In the genomic region with DNA sequence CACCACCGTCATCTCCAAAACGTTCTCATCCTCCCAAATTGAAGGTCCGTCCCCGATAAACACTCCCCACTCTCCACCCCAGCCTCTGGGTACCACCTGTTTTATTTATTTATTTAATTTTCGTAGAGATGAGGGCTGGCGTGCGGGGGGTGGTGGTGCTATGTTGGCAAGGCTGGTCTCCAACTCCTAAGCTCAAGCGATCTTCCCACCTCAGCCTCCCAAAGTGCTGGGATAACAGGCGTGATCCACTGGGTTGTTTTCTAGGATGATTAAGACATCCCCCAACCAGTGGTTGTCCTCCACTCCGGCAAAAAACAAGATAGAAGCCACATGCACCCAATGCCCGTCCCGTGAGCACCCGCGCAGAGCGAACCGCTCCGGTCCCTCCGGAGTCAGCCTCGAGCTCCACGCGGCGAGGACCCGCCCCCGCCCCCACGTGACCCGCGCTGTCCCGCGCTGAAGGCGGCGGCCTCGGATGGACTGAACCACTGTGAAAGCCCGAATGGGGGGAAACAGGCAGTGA, we compare ENCODE assay signal across 1 cellular context.
TF ChIP-seq lines count a peak whose summit lies in the region.

No MANE protein-coding gene starts in this region.

TF ChIP-seq in K562, 482 proteins besides CTCF, POLR2A, EP300 and RAD21 (continued from another document and continues in another):
- TF ChIP-seq, protein P1, sequence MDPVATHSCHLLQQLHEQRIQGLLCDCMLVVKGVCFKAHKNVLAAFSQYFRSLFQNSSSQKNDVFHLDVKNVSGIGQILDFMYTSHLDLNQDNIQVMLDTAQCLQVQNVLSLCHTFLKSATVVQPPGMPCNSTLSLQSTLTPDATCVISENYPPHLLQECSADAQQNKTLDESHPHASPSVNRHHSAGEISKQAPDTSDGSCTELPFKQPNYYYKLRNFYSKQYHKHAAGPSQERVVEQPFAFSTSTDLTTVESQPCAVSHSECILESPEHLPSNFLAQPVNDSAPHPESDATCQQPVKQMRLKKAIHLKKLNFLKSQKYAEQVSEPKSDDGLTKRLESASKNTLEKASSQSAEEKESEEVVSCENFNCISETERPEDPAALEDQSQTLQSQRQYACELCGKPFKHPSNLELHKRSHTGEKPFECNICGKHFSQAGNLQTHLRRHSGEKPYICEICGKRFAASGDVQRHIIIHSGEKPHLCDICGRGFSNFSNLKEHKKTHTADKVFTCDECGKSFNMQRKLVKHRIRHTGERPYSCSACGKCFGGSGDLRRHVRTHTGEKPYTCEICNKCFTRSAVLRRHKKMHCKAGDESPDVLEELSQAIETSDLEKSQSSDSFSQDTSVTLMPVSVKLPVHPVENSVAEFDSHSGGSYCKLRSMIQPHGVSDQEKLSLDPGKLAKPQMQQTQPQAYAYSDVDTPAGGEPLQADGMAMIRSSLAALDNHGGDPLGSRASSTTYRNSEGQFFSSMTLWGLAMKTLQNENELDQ (CRISPR knock-in tag; IDR thresholded peaks at IDR 0.05; ENCODE audit: borderline replicate concordance) = peak; percentile 94; the same call in 1 of the 2 replicates
- TF ChIP-seq, protein P2, sequence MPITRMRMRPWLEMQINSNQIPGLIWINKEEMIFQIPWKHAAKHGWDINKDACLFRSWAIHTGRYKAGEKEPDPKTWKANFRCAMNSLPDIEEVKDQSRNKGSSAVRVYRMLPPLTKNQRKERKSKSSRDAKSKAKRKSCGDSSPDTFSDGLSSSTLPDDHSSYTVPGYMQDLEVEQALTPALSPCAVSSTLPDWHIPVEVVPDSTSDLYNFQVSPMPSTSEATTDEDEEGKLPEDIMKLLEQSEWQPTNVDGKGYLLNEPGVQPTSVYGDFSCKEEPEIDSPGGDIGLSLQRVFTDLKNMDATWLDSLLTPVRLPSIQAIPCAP (CRISPR knock-in tag; IDR thresholded peaks at IDR 0.05; ENCODE audit: borderline replicate concordance) = peak; percentile 96
- TF ChIP-seq PHB2 (IDR thresholded peaks at IDR 0.05; ENCODE audit: low read depth) (no peak), POU5F1 (IDR thresholded peaks at IDR 0.05; ENCODE audit: borderline replicate concordance, low read depth, low read length, partially characterized antibody) (no peak), PTTG1 (tag; IDR thresholded peaks at IDR 0.05; ENCODE audit: low read depth) (no peak), BCOR (IDR thresholded peaks at IDR 0.05) (no peak), CXXC5 (CRISPR knock-in tag; IDR thresholded peaks at IDR 0.05) (peak; percentile 93), DNMT1 (IDR thresholded peaks at IDR 0.05) (no peak), MEF2A (IDR thresholded peaks at IDR 0.05; ENCODE audit: control insufficient read depth, low read depth, low read length) (no peak), L3MBTL2 (IDR thresholded peaks at IDR 0.05) (peak; percentile 100), SIN3A (IDR thresholded peaks at IDR 0.05; ENCODE audit: borderline replicate concordance in 2 of 2, control insufficient read depth in 1 of 2, low read depth in 2 of 2, low read length in 2 of 2) (peak; percentile 31 to 84; a peak in 1 of 4 replicates), KLF13 (tag; IDR thresholded peaks at IDR 0.05; ENCODE audit: borderline replicate concordance, low read depth) (peak; percentile 95), GATAD2A (IDR thresholded peaks at IDR 0.05) (peak; percentile 86), CBFA2T2 (conservative IDR thresholded peaks at IDR 0.05) (peak; percentile 82), RB1 (IDR thresholded peaks at IDR 0.05; ENCODE audit: low read depth) (peak; percentile 78; the same call in 1 of the 2 replicates), SMARCA4 (IDR thresholded peaks at IDR 0.05) (no peak), SNRNP70 (optimal IDR thresholded peaks at IDR 0.05; ENCODE audit: low read depth, low read length) (no peak), ZNF766 (CRISPR knock-in tag; conservative IDR thresholded peaks at IDR 0.05) (peak; percentile 81; the same call in 1 of the 2 replicates), HDAC8 (tag; IDR thresholded peaks at IDR 0.05) (peak; percentile 75; the same call in 1 of the 2 replicates), STAG1 (CRISPR knock-in tag; IDR thresholded peaks at IDR 0.05; ENCODE audit: borderline replicate concordance) (no peak), NFYB (IDR thresholded peaks at IDR 0.05; ENCODE audit: extremely low read depth, insufficient read length) (no peak), RCOR1 (IDR thresholded peaks at IDR 0.05; ENCODE audit: borderline replicate concordance in 1 of 2, low read depth in 2 of 2, low read length in 2 of 2) (peak in 1 of 2 experiments; percentile 47; a peak in 1 of 4 replicates), RBBP5 (IDR thresholded peaks at IDR 0.05; ENCODE audit: borderline replicate concordance, insufficient read depth, low read length, poor library complexity, severe bottlenecking) (peak; percentile 45), HDAC6 (IDR thresholded peaks at IDR 0.05; ENCODE audit: low read depth, low read length) (no peak)
- TF ChIP-seq, protein P3, sequence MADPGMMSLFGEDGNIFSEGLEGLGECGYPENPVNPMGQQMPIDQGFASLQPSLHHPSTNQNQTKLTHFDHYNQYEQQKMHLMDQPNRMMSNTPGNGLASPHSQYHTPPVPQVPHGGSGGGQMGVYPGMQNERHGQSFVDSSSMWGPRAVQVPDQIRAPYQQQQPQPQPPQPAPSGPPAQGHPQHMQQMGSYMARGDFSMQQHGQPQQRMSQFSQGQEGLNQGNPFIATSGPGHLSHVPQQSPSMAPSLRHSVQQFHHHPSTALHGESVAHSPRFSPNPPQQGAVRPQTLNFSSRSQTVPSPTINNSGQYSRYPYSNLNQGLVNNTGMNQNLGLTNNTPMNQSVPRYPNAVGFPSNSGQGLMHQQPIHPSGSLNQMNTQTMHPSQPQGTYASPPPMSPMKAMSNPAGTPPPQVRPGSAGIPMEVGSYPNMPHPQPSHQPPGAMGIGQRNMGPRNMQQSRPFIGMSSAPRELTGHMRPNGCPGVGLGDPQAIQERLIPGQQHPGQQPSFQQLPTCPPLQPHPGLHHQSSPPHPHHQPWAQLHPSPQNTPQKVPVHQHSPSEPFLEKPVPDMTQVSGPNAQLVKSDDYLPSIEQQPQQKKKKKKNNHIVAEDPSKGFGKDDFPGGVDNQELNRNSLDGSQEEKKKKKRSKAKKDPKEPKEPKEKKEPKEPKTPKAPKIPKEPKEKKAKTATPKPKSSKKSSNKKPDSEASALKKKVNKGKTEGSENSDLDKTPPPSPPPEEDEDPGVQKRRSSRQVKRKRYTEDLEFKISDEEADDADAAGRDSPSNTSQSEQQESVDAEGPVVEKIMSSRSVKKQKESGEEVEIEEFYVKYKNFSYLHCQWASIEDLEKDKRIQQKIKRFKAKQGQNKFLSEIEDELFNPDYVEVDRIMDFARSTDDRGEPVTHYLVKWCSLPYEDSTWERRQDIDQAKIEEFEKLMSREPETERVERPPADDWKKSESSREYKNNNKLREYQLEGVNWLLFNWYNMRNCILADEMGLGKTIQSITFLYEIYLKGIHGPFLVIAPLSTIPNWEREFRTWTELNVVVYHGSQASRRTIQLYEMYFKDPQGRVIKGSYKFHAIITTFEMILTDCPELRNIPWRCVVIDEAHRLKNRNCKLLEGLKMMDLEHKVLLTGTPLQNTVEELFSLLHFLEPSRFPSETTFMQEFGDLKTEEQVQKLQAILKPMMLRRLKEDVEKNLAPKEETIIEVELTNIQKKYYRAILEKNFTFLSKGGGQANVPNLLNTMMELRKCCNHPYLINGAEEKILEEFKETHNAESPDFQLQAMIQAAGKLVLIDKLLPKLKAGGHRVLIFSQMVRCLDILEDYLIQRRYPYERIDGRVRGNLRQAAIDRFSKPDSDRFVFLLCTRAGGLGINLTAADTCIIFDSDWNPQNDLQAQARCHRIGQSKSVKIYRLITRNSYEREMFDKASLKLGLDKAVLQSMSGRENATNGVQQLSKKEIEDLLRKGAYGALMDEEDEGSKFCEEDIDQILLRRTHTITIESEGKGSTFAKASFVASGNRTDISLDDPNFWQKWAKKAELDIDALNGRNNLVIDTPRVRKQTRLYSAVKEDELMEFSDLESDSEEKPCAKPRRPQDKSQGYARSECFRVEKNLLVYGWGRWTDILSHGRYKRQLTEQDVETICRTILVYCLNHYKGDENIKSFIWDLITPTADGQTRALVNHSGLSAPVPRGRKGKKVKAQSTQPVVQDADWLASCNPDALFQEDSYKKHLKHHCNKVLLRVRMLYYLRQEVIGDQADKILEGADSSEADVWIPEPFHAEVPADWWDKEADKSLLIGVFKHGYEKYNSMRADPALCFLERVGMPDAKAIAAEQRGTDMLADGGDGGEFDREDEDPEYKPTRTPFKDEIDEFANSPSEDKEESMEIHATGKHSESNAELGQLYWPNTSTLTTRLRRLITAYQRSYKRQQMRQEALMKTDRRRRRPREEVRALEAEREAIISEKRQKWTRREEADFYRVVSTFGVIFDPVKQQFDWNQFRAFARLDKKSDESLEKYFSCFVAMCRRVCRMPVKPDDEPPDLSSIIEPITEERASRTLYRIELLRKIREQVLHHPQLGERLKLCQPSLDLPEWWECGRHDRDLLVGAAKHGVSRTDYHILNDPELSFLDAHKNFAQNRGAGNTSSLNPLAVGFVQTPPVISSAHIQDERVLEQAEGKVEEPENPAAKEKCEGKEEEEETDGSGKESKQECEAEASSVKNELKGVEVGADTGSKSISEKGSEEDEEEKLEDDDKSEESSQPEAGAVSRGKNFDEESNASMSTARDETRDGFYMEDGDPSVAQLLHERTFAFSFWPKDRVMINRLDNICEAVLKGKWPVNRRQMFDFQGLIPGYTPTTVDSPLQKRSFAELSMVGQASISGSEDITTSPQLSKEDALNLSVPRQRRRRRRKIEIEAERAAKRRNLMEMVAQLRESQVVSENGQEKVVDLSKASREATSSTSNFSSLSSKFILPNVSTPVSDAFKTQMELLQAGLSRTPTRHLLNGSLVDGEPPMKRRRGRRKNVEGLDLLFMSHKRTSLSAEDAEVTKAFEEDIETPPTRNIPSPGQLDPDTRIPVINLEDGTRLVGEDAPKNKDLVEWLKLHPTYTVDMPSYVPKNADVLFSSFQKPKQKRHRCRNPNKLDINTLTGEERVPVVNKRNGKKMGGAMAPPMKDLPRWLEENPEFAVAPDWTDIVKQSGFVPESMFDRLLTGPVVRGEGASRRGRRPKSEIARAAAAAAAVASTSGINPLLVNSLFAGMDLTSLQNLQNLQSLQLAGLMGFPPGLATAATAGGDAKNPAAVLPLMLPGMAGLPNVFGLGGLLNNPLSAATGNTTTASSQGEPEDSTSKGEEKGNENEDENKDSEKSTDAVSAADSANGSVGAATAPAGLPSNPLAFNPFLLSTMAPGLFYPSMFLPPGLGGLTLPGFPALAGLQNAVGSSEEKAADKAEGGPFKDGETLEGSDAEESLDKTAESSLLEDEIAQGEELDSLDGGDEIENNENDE (IDR thresholded peaks at IDR 0.05; ENCODE audit: low read depth, low read length) = no peak
- TF ChIP-seq, protein P4, sequence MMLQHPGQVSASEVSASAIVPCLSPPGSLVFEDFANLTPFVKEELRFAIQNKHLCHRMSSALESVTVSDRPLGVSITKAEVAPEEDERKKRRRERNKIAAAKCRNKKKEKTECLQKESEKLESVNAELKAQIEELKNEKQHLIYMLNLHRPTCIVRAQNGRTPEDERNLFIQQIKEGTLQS (IDR thresholded peaks at IDR 0.05) = no peak; the same call in 1 of the 2 replicates
- TF ChIP-seq, protein P4 (CRISPR knock-in tag; conservative IDR thresholded peaks at IDR 0.05) = peak; percentile 58; the same call in 1 of the 2 replicates
- TF ChIP-seq, protein P5, sequence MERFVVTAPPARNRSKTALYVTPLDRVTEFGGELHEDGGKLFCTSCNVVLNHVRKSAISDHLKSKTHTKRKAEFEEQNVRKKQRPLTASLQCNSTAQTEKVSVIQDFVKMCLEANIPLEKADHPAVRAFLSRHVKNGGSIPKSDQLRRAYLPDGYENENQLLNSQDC (CRISPR knock-in tag; IDR thresholded peaks at IDR 0.05) = no peak; the same call in 1 of the 2 replicates
- TF ChIP-seq, protein P6, sequence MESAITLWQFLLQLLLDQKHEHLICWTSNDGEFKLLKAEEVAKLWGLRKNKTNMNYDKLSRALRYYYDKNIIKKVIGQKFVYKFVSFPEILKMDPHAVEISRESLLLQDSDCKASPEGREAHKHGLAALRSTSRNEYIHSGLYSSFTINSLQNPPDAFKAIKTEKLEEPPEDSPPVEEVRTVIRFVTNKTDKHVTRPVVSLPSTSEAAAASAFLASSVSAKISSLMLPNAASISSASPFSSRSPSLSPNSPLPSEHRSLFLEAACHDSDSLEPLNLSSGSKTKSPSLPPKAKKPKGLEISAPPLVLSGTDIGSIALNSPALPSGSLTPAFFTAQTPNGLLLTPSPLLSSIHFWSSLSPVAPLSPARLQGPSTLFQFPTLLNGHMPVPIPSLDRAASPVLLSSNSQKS (CRISPR knock-in tag; IDR thresholded peaks at IDR 0.05) = no peak
- TF ChIP-seq, protein P7, sequence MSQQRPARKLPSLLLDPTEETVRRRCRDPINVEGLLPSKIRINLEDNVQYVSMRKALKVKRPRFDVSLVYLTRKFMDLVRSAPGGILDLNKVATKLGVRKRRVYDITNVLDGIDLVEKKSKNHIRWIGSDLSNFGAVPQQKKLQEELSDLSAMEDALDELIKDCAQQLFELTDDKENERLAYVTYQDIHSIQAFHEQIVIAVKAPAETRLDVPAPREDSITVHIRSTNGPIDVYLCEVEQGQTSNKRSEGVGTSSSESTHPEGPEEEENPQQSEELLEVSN (IDR thresholded peaks at IDR 0.05; ENCODE audit: borderline replicate concordance in 1 of 2, extremely low read depth in 1 of 2, insufficient read depth in 1 of 2, insufficient read length in 1 of 2, low read depth in 1 of 2, low read length in 1 of 2, poor library complexity in 1 of 2, severe bottlenecking in 1 of 2) = peak; percentile 100
- TF ChIP-seq, protein P8, sequence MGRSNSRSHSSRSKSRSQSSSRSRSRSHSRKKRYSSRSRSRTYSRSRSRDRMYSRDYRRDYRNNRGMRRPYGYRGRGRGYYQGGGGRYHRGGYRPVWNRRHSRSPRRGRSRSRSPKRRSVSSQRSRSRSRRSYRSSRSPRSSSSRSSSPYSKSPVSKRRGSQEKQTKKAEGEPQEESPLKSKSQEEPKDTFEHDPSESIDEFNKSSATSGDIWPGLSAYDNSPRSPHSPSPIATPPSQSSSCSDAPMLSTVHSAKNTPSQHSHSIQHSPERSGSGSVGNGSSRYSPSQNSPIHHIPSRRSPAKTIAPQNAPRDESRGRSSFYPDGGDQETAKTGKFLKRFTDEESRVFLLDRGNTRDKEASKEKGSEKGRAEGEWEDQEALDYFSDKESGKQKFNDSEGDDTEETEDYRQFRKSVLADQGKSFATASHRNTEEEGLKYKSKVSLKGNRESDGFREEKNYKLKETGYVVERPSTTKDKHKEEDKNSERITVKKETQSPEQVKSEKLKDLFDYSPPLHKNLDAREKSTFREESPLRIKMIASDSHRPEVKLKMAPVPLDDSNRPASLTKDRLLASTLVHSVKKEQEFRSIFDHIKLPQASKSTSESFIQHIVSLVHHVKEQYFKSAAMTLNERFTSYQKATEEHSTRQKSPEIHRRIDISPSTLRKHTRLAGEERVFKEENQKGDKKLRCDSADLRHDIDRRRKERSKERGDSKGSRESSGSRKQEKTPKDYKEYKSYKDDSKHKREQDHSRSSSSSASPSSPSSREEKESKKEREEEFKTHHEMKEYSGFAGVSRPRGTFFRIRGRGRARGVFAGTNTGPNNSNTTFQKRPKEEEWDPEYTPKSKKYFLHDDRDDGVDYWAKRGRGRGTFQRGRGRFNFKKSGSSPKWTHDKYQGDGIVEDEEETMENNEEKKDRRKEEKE (IDR thresholded peaks at IDR 0.05; ENCODE audit: borderline replicate concordance in 1 of 2, control insufficient read depth in 1 of 2, low read depth in 2 of 2, low read length in 1 of 2) = peak in 1 of 2 experiments; percentile 49; a peak in 1 of 4 replicates
